Comparison of ENCODE assay signal across 8 cellular contexts in the genomic region with DNA sequence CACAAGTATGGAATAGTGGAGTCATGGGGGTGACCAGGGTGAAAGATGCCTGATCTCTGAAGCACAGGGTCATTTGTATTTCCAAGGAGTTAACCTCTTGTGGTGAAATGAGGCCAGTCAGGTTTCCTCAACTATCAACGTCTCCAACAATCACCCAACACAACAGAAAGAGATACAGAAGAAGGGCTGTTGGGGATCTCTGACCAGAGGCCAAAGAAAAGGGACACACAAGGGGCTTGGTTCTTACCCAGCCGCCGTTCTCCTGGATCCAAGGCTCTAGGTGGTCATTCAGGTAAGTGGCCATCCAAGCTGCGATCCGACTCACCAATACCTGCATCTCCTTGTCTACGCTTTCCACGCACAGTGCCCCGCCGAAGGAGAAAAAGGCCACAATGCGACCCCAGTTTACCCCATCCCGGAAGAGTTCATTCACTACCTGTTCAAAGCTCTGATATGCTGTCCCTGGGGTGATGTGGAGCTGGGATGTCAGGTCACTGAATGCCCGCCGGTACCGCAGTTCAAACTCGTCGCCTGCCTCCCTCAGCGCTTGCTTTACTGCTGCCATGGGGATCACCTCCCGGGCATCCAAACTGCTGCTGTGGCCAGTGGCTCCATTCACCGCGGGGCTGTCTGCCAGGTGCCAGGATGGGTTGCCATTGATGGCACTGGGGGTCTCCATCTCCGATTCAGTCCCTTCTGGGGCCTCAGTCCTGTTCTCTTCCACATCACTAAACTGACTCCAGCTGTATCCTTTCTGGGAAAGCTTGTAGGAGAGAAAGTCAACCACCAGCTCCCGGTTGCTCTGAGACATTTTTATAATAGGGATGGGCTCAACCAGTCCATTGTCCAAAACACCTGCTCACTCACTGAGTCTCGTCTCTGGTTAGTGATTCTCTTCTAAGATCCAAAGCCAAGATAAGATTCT. TPM values are rescaled to one million over a fixed set of nuclear protein-coding genes. Genes with fewer than 3 reads are reported as not detected.
DNase-seq lines count a peak whose midpoint lies in the region; ATAC-seq and TF ChIP-seq lines count a peak whose summit lies in the region.

No MANE protein-coding gene starts in this region.

- intact Hi-C loops in activated CD4-positive, alpha-beta T cell treated with anti-CD3 and anti-CD28 coated beads, Interleukin-2, amount 10 ng/mL, durations not matched to agents 24 days and 14 days (cut with micrococcal nuclease): loop anchor here (1.0 to 5.0 kb wide), 4 partner anchors 46 to 486 kb away; a partner anchor contains a TSS
- intact Hi-C loops in prostate gland (cut with DNase I): no loop called here

- peak overlapping the region; percentile 98 for H3K4me3 Mint-ChIP-seq in activated CD4-positive, alpha-beta T cell treated with anti-CD3 and anti-CD28 coated beads, Interleukin-2, amount 10 ng/mL, durations not matched to agents 24 days and 14 days
- H3K4me3 Mint-ChIP-seq in activated CD8-positive, alpha-beta memory T cell treated with anti-CD3 and anti-CD28 coated beads, Interleukin-2, amount 10 ng/mL, durations not matched to agents 7 days and 5 days: peak overlapping the region; percentile 90

- peaks cover 23% of the 10 kb centered on the region for H3K4me1 Mint-ChIP-seq in activated CD4-positive, alpha-beta T cell treated with anti-CD3 and anti-CD28 coated beads, Interleukin-2, amount 10 ng/mL, durations not matched to agents 24 days and 14 days
- peaks cover 41% of the 10 kb centered on the region for H3K4me1 Mint-ChIP-seq in activated CD8-positive, alpha-beta memory T cell treated with anti-CD3 and anti-CD28 coated beads, Interleukin-2, amount 10 ng/mL, durations not matched to agents 7 days and 5 days

- H3K27me3 Mint-ChIP-seq in activated CD4-positive, alpha-beta T cell treated with anti-CD3 and anti-CD28 coated beads, Interleukin-2, amount 10 ng/mL, durations not matched to agents 24 days and 14 days: no peaks in the 10 kb centered on the region
- no peaks in the 10 kb centered on the region for H3K27me3 Mint-ChIP-seq in activated CD8-positive, alpha-beta memory T cell treated with anti-CD3 and anti-CD28 coated beads, Interleukin-2, amount 10 ng/mL, durations not matched to agents 7 days and 5 days

- H3K27ac ChIP-seq in foreskin keratinocyte (peak overlapping the region; percentile 73), prostate gland (peak overlapping the region; percentile 96 to 100)

- WGBS in prostate gland: 40% methylated on average over 23 of the region's 23 CpGs

- no peak for ATAC-seq in activated CD8-positive, alpha-beta memory T cell treated with anti-CD3 and anti-CD28 coated beads, Interleukin-2, amount 10 ng/mL, durations not matched to agents 7 days and 5 days
- ATAC-seq in foreskin keratinocyte: no peak
- no peak for ATAC-seq in HG03095 (IDR thresholded peaks at IDR 0.05; ENCODE audit: unreplicated experiment)
- ATAC-seq in HG03342 (IDR thresholded peaks at IDR 0.05; ENCODE audit: unreplicated experiment): no peak
- no peak for ATAC-seq in GM21528 (IDR thresholded peaks at IDR 0.05; ENCODE audit: low FRiP score, unreplicated experiment)

- CTCF ChIA-PET in activated CD8-positive, alpha-beta memory T cell treated with anti-CD3 and anti-CD28 coated beads, Interleukin-2, amount 10 ng/mL, durations not matched to agents 7 days and 5 days (lab: Charles Lee): interaction anchor here (0.6 to 22.3 kb wide), 11 partner anchors 9 to 119 kb away, joined by 3 to 685 read pairs (median 38); no protein-coding TSS in a partner anchor

- TF ChIP-seq POLR2A in prostate gland (IDR thresholded peaks at IDR 0.05): no peak

- peak; percentile 74 for DNase-seq in activated CD4-positive, alpha-beta T cell treated with anti-CD3 and anti-CD28 coated beads, Interleukin-2, amount 10 ng/mL, durations not matched to agents 24 days and 14 days
- DNase-seq in activated CD4-positive, alpha-beta T cell treated with anti-CD3 and anti-CD28 coated beads for 4 hours: no peak
- DNase-seq in activated CD8-positive, alpha-beta memory T cell treated with anti-CD3 and anti-CD28 coated beads, Interleukin-2, amount 10 ng/mL, durations not matched to agents 7 days and 5 days: peak; percentile 56
- DNase-seq in foreskin keratinocyte (no peak), prostate gland (ENCODE audit: low spot score) (no peak)

- H3K27me3 ChIP-seq in foreskin keratinocyte (no peaks in the 10 kb centered on the region), prostate gland (replicated peaks; ENCODE audit: insufficient read depth) (no peaks in the 10 kb centered on the region)

- peak overlapping the region; percentile 90 to 91 for H3K4me3 ChIP-seq in prostate gland

- peaks cover 61% of the 10 kb centered on the region for H3K36me3 Mint-ChIP-seq in activated CD4-positive, alpha-beta T cell treated with anti-CD3 and anti-CD28 coated beads, Interleukin-2, amount 10 ng/mL, durations not matched to agents 24 days and 14 days (ENCODE audit: low read depth)
- H3K36me3 Mint-ChIP-seq in activated CD8-positive, alpha-beta memory T cell treated with anti-CD3 and anti-CD28 coated beads, Interleukin-2, amount 10 ng/mL, durations not matched to agents 7 days and 5 days: peaks cover 51% of the 10 kb centered on the region

- no peaks in the 10 kb centered on the region for H3K9me3 Mint-ChIP-seq in activated CD4-positive, alpha-beta T cell treated with anti-CD3 and anti-CD28 coated beads, Interleukin-2, amount 10 ng/mL, durations not matched to agents 24 days and 14 days
- no peaks in the 10 kb centered on the region for H3K9me3 Mint-ChIP-seq in activated CD8-positive, alpha-beta memory T cell treated with anti-CD3 and anti-CD28 coated beads, Interleukin-2, amount 10 ng/mL, durations not matched to agents 7 days and 5 days (ENCODE audit: low read depth)

- H3K27ac Mint-ChIP-seq in activated CD4-positive, alpha-beta T cell treated with anti-CD3 and anti-CD28 coated beads, Interleukin-2, amount 10 ng/mL, durations not matched to agents 24 days and 14 days: peak overlapping the region; percentile 98
- H3K27ac Mint-ChIP-seq in activated CD8-positive, alpha-beta memory T cell treated with anti-CD3 and anti-CD28 coated beads, Interleukin-2, amount 10 ng/mL, durations not matched to agents 7 days and 5 days: peak overlapping the region; percentile 97

- H3K36me3 ChIP-seq in prostate gland: no peaks in the 10 kb centered on the region

- TF ChIP-seq CTCF in foreskin keratinocyte (conservative IDR thresholded peaks at IDR 0.05): no peak
- no peak for TF ChIP-seq CTCF in prostate gland (IDR thresholded peaks at IDR 0.05)

- H3K9me3 ChIP-seq in prostate gland: no peaks in the 10 kb centered on the region

- peaks cover 20% of the 10 kb centered on the region for H3K4me1 ChIP-seq in foreskin keratinocyte
- peaks cover 6% of the 10 kb centered on the region for H3K4me1 ChIP-seq in prostate gland (replicated peaks)

RNA-seq across cellular contexts. Expression of a gene that starts 1.0 kb away (rescaled TPM):
- total RNA-seq in activated CD4-positive, alpha-beta T cell treated with anti-CD3 and anti-CD28 coated beads, Interleukin-2, amount 10 ng/mL, durations not matched to agents 24 days and 14 days: 379 and 381 TPM in 2 replicates
- 100 to 1,000 TPM in 1 of 2 experiments, 10 to 100 TPM in 1; 69.8 to 121 TPM for total RNA-seq in activated CD8-positive, alpha-beta memory T cell treated with anti-CD3 and anti-CD28 coated beads, Interleukin-2, amount 10 ng/mL, durations not matched to agents 7 days and 5 days
- 114 and 136 TPM in 2 replicates for total RNA-seq in foreskin keratinocyte
- polyA plus RNA-seq in foreskin keratinocyte: 106 and 115 TPM in 2 replicates
- 100 to 1,000 TPM; 127 to 155 TPM for total RNA-seq in prostate gland

RNA-seq across cellular contexts. Expression of a gene that starts 17.4 kb away (rescaled TPM):
- 60.1 and 61.3 TPM in 2 replicates for total RNA-seq in activated CD4-positive, alpha-beta T cell treated with anti-CD3 and anti-CD28 coated beads, Interleukin-2, amount 10 ng/mL, durations not matched to agents 24 days and 14 days
- total RNA-seq in activated CD8-positive, alpha-beta memory T cell treated with anti-CD3 and anti-CD28 coated beads, Interleukin-2, amount 10 ng/mL, durations not matched to agents 7 days and 5 days: 100 to 1,000 TPM; 148 to 159 TPM
- total RNA-seq in foreskin keratinocyte (106 and 126 TPM in 2 replicates), prostate gland (10 to 100 TPM in 1 of 2 donors, 1 to 10 TPM in 1; 1.4 to 23.2 TPM)
- polyA plus RNA-seq in foreskin keratinocyte: 47.2 and 65.4 TPM in 2 replicates

Comparison
In these comparisons a context has a peak if more than half of its experiments do, and no peak if none do; other contexts are left out.
1. DNase-seq: peak in activated CD4-positive, alpha-beta T cell treated with anti-CD3 and anti-CD28 coated beads, Interleukin-2, amount 10 ng/mL, durations not matched to agents 24 days and 14 days (single experiment) and activated CD8-positive, alpha-beta memory T cell treated with anti-CD3 and anti-CD28 coated beads, Interleukin-2, amount 10 ng/mL, durations not matched to agents 7 days and 5 days (single experiment); none in activated CD4-positive, alpha-beta T cell treated with anti-CD3 and anti-CD28 coated beads for 4 hours (0 of 2), foreskin keratinocyte (0 of 2) and prostate gland (single experiment).